In the genomic region with DNA sequence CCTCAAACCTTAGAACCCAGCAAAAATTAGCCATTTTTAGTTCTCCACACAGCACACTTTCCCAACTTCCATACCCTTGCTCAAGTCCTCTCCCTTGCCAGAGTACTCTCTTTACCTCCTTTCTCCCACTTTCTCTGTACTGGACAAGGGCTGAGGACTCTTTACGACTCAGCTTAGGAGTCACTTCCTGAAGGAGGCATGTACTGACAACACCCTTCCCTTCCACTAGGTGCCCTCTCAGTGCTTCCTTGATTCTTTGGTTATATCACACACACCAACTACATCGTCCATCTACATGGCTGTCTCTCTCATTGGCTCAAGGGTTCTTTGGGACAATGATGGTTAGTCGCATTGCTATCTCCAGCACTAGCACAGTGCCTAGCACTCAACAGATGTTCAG, we compare ENCODE assay signal across 9 cellular contexts. TPM values are rescaled to one million over a fixed set of nuclear protein-coding genes. Genes with fewer than 3 reads are reported as not detected.
DNase-seq lines count a peak whose midpoint lies in the region; ATAC-seq and TF ChIP-seq lines count a peak whose summit lies in the region.
"Had no signal": no experiment of that assay in that cellular context is flagged by ENCODE, and none has a peak within 500 bp of the region (broad histone marks: within the 10 kb centered on the region; RNA-seq: fewer than 3 reads in every experiment).

No MANE protein-coding gene starts in this region.

- H3K9me3 ChIP-seq in SJSA1 (replicated peaks) (no peaks in the 10 kb centered on the region), cardiac muscle cell (ENCODE audit: low read depth) (no peaks in the 10 kb centered on the region)

- H3K27me3 ChIP-seq in SJSA1 (replicated peaks) (no peaks in the 10 kb centered on the region), cardiac muscle cell (no peaks in the 10 kb centered on the region), dorsolateral prefrontal cortex (peaks cover 0 to 2% (median 0%) of the 10 kb centered on the region in 45 donors)

- peaks cover 38% of the 10 kb centered on the region for H3K27me3 Mint-ChIP-seq in activated CD8-positive, alpha-beta memory T cell treated with anti-CD3 and anti-CD28 coated beads, Interleukin-2, amount 10 ng/mL, durations not matched to agents 7 days and 5 days

- H3K4me3 ChIP-seq in SJSA1 = no peak overlapping the region
- no peak overlapping the region for H3K4me3 ChIP-seq in cardiac muscle cell
- H3K4me3 ChIP-seq in dorsolateral prefrontal cortex = no peak overlapping the region

- DNase-seq in activated CD8-positive, alpha-beta memory T cell treated with anti-CD3 and anti-CD28 coated beads, Interleukin-2, amount 10 ng/mL, durations not matched to agents 7 days and 5 days = no peak
- no peak for DNase-seq in activated CD8-positive, alpha-beta memory T cell treated with anti-CD3 and anti-CD28 coated beads, Interleukin-2, amount 50 U/mL, for 4 hours
- DNase-seq in SJSA1 (ENCODE audit: low read depth in 1 of 2, low spot score in 2 of 2) (peak; percentile 47 to 50), cardiac muscle cell (ENCODE audit: low read depth in 1 of 2, low spot score in 1 of 2) (peak in 1 of 2 donors; percentile 56), dorsolateral prefrontal cortex (no peak), head of caudate nucleus (no peak), NCI-H187 (lab: John Stamatoyannopoulos, UW) (no peak)

- no peak overlapping the region for H3K4me3 Mint-ChIP-seq in activated CD8-positive, alpha-beta memory T cell treated with anti-CD3 and anti-CD28 coated beads, Interleukin-2, amount 10 ng/mL, durations not matched to agents 7 days and 5 days
- H3K4me3 Mint-ChIP-seq: central memory CD8-positive, alpha-beta T cell had no signal

- TF ChIP-seq CTCF in cardiac muscle cell (IDR thresholded peaks at IDR 0.05; ENCODE audit: low read depth, low read length) = peak; percentile 55
- peak in 3 of 56 donors; percentile 8 to 14 (median 13) for TF ChIP-seq CTCF in dorsolateral prefrontal cortex (IDR thresholded peaks at IDR 0.05 in 54 of 56, conservative IDR thresholded peaks at IDR 0.05 in 2 of 56; ENCODE audit: low read depth in 1 of 56, partially characterized antibody in 56 of 56)

- H3K4me1 ChIP-seq in SJSA1 (replicated peaks) (peaks cover 7% of the 10 kb centered on the region), cardiac muscle cell (ENCODE audit: low read depth) (no peaks in the 10 kb centered on the region)

- H3K4me1 Mint-ChIP-seq in activated CD8-positive, alpha-beta memory T cell treated with anti-CD3 and anti-CD28 coated beads, Interleukin-2, amount 10 ng/mL, durations not matched to agents 7 days and 5 days = no peaks in the 10 kb centered on the region
- H3K4me1 Mint-ChIP-seq: central memory CD8-positive, alpha-beta T cell had no signal

- no peak overlapping the region for H3K27ac Mint-ChIP-seq in activated CD8-positive, alpha-beta memory T cell treated with anti-CD3 and anti-CD28 coated beads, Interleukin-2, amount 10 ng/mL, durations not matched to agents 7 days and 5 days

- ATAC-seq in activated CD8-positive, alpha-beta memory T cell treated with anti-CD3 and anti-CD28 coated beads, Interleukin-2, amount 10 ng/mL, durations not matched to agents 7 days and 5 days = peak; percentile 63
- ATAC-seq in HG03039 (IDR thresholded peaks at IDR 0.05; ENCODE audit: unreplicated experiment) = peak; percentile 79

- CTCF ChIA-PET in activated CD8-positive, alpha-beta memory T cell treated with anti-CD3 and anti-CD28 coated beads, Interleukin-2, amount 10 ng/mL, durations not matched to agents 7 days and 5 days (lab: Charles Lee) = interaction anchor here (1.0 kb wide), 1 partner anchor 183 kb away, joined by 3 read pairs; no protein-coding TSS in a partner anchor

- intact Hi-C loops in dorsolateral prefrontal cortex (cut with DNase I) = no loop called here
- intact Hi-C loops in head of caudate nucleus (cut with DNase I) = no loop called here

- no peaks in the 10 kb centered on the region for H3K9me3 Mint-ChIP-seq in activated CD8-positive, alpha-beta memory T cell treated with anti-CD3 and anti-CD28 coated beads, Interleukin-2, amount 10 ng/mL, durations not matched to agents 7 days and 5 days (ENCODE audit: low read depth)
- H3K9me3 Mint-ChIP-seq: central memory CD8-positive, alpha-beta T cell had no signal

- H3K36me3 Mint-ChIP-seq in activated CD8-positive, alpha-beta memory T cell treated with anti-CD3 and anti-CD28 coated beads, Interleukin-2, amount 10 ng/mL, durations not matched to agents 7 days and 5 days = no peaks in the 10 kb centered on the region

- H3K36me3 ChIP-seq in SJSA1 (no peaks in the 10 kb centered on the region), cardiac muscle cell (no peaks in the 10 kb centered on the region)

- no peak overlapping the region for H3K27ac ChIP-seq in SJSA1
- no peak overlapping the region for H3K27ac ChIP-seq in cardiac muscle cell
- H3K27ac ChIP-seq in dorsolateral prefrontal cortex = no peak overlapping the region

RNA-seq across cellular contexts. Expression of gene C18orf63, which starts 5.2 kb away (rescaled TPM):
- not detected for total RNA-seq in activated CD8-positive, alpha-beta memory T cell treated with anti-CD3 and anti-CD28 coated beads, Interleukin-2, amount 10 ng/mL, durations not matched to agents 7 days and 5 days
- not detected in 2 replicates for total RNA-seq in SJSA1 (2014; rRNA removed; shearing (Covaris generic))
- total RNA-seq in cardiac muscle cell = not detected in 2 replicates
- polyA plus RNA-seq in cardiac muscle cell = not detected in 2 replicates
- total RNA-seq in dorsolateral prefrontal cortex = under 1 TPM in 1 of 120 experiments, not detected in 119; 0.11 TPM

RNA-seq across cellular contexts. Expression of gene CYB5A, which starts 18.6 kb away (rescaled TPM):
- 10 to 100 TPM; 27.1 to 35.6 TPM for total RNA-seq in activated CD8-positive, alpha-beta memory T cell treated with anti-CD3 and anti-CD28 coated beads, Interleukin-2, amount 10 ng/mL, durations not matched to agents 7 days and 5 days
- total RNA-seq in SJSA1 (2014; rRNA removed; shearing (Covaris generic)) = 210 and 237 TPM in 2 replicates
- 150 and 207 TPM in 2 replicates for total RNA-seq in cardiac muscle cell
- polyA plus RNA-seq in cardiac muscle cell = 201 and 231 TPM in 2 replicates
- total RNA-seq in dorsolateral prefrontal cortex = 10 to 100 TPM; 20.0 to 49.0 (median 31.9) TPM

Comparison
In these comparisons a context has a peak if more than half of its experiments do, and no peak if none do; other contexts are left out.
1. DNase-seq: peak in SJSA1 (2 of 2); none in activated CD8-positive, alpha-beta memory T cell treated with anti-CD3 and anti-CD28 coated beads, Interleukin-2, amount 10 ng/mL, durations not matched to agents 7 days and 5 days (single experiment), activated CD8-positive, alpha-beta memory T cell treated with anti-CD3 and anti-CD28 coated beads, Interleukin-2, amount 50 U/mL, for 4 hours (single experiment), dorsolateral prefrontal cortex (0 of 10), head of caudate nucleus (0 of 42) and NCI-H187 (0 of 2).